In the genomic region with DNA sequence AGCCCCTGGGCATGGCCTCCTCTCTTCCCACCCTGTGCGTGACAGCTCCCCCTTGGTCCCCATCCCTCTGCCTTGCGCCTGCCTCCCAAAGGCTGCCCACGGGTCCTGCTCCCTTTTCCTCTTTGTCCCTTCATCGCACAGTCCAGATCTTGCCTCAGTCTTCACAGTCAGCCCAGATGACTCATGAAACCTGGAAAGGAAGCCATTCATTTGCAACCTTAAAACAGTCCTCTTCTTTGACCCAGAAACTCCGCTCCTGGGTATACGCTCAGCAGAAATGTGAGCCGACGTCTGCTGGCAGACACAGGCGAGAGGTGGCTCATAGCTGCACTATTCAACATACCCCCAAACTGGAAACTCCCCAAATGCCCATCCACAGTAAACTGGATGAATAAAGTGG, we compare ENCODE assay signal across 2 cellular contexts.
TF ChIP-seq lines count a peak whose summit lies in the region.

No MANE protein-coding gene starts in this region.

TF ChIP-seq in A549, 52 proteins besides CTCF, POLR2A, EP300 and RAD21:
- TF ChIP-seq ZNF302 (CRISPR knock-in tag; IDR thresholded peaks at IDR 0.05) (no peak), FOSB (CRISPR knock-in tag; IDR thresholded peaks at IDR 0.05) (no peak), ZFP36 (IDR thresholded peaks at IDR 0.05; ENCODE audit: borderline replicate concordance, partially characterized antibody) (no peak), EHMT2 (IDR thresholded peaks at IDR 0.05; ENCODE audit: low read depth) (no peak), RNF2 (IDR thresholded peaks at IDR 0.05; ENCODE audit: borderline replicate concordance, low read depth) (no peak), CHD4 (IDR thresholded peaks at IDR 0.05; ENCODE audit: borderline replicate concordance) (no peak), REST (IDR thresholded peaks at IDR 0.05) (no peak), KDM5A (IDR thresholded peaks at IDR 0.05) (no peak), MAFK (IDR thresholded peaks at IDR 0.05; ENCODE audit: partially characterized antibody) (no peak), HOXB5 (CRISPR knock-in tag; IDR thresholded peaks at IDR 0.05) (no peak), TP53 (CRISPR knock-in tag; IDR thresholded peaks at IDR 0.05) (no peak), PBX3 (IDR thresholded peaks at IDR 0.05) (no peak), RARB (CRISPR knock-in tag; IDR thresholded peaks at IDR 0.05) (no peak), CBX8 (IDR thresholded peaks at IDR 0.05) (no peak), HMGXB4 (CRISPR knock-in tag; IDR thresholded peaks at IDR 0.05; ENCODE audit: borderline replicate concordance) (no peak), SREBF2 (IDR thresholded peaks at IDR 0.05) (no peak), HOXA7 (CRISPR knock-in tag; IDR thresholded peaks at IDR 0.05) (no peak)
- TF ChIP-seq, protein P1, sequence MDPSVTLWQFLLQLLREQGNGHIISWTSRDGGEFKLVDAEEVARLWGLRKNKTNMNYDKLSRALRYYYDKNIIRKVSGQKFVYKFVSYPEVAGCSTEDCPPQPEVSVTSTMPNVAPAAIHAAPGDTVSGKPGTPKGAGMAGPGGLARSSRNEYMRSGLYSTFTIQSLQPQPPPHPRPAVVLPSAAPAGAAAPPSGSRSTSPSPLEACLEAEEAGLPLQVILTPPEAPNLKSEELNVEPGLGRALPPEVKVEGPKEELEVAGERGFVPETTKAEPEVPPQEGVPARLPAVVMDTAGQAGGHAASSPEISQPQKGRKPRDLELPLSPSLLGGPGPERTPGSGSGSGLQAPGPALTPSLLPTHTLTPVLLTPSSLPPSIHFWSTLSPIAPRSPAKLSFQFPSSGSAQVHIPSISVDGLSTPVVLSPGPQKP (IDR thresholded peaks at IDR 0.05; ENCODE audit: low read depth, low read length) = no peak

TF ChIP-seq in IMR-90, 13 proteins besides CTCF, POLR2A, EP300 and RAD21:
- TF ChIP-seq MAZ (IDR thresholded peaks at IDR 0.05; ENCODE audit: borderline replicate concordance, low read depth, low read length) = no peak
- no peak for TF ChIP-seq CHD1 (IDR thresholded peaks at IDR 0.05; ENCODE audit: low read depth, low read length)
- no peak for TF ChIP-seq MAFK (IDR thresholded peaks at IDR 0.05; ENCODE audit: low read depth, low read length)
